In genomic region chr3:24351779-24352469, GRCh38 we compare ENCODE assay signal across 13 cellular contexts.
A peak's percentile ranks its signal among the peaks of the same experiment; 100 is the strongest.
DNase-seq lines count a peak whose midpoint lies in the region; ATAC-seq and TF ChIP-seq lines count a peak whose summit lies in the region.
"Had no signal": no experiment of that assay in that cellular context is flagged by ENCODE, and none has a peak within 500 bp of the region (broad histone marks: within the 10 kb centered on the region; RNA-seq: fewer than 3 reads in every experiment).

No MANE protein-coding gene starts in this region.

- no peaks in the 10 kb centered on the region for H3K27me3 ChIP-seq in ovary

- intact Hi-C loops in Right ventricle myocardium superior (cut with DNase I) = no loop called here
- intact Hi-C loops in ovary (cut with DNase I) = no loop called here

- in situ Hi-C loops in astrocyte of the cerebellum (cut with HindIII; ENCODE audit: low sequenced_read_pairs) = no loop called here

- H3K4me1 ChIP-seq in ovary (ENCODE audit: insufficient read depth) = peaks cover 2% of the 10 kb centered on the region

- no peak for TF ChIP-seq CTCF in AG10803 (conservative IDR thresholded peaks at IDR 0.05; ENCODE audit: low read length)
- TF ChIP-seq CTCF in astrocyte of the cerebellum (IDR thresholded peaks at IDR 0.05; ENCODE audit: low read depth, low read length, missing control alignments) = no peak
- TF ChIP-seq CTCF in ovary (IDR thresholded peaks at IDR 0.05) = no peak

- no peaks in the 10 kb centered on the region for H3K9me3 ChIP-seq in ovary
- H3K9me3 ChIP-seq: A549 had no signal

- DNase-seq in AG10803 (ENCODE audit: low read depth) (peak; percentile 40), astrocyte of the cerebellum (ENCODE audit: low read depth) (peak; percentile 27), Right ventricle myocardium superior (no peak), ovary (peak; percentile 38 to 76 (median 66)), foreskin melanocyte (no peak)
- no peak for DNase-seq in activated effector memory CD4-positive, alpha-beta T cell treated with Interleukin-2 at 50 U/mL for 16 hours
- DNase-seq: activated CD8-positive, alpha-beta T cell treated with anti-CD3 and anti-CD28 coated beads, Interleukin-2, amount 10 ng/mL, durations not matched to agents 7 days and 5 days; DMS79; IMR-90; NCI-H187 treated with DMSO at 0.1 percent for 48 hours had no signal

- TF ChIP-seq EP300 in ovary (IDR thresholded peaks at IDR 0.05) = no peak

- no peaks in the 10 kb centered on the region for H3K36me3 ChIP-seq in ovary

- WGBS in ovary, 3 donors = 3 to 8% (median 7%) methylated on average over 4 of the region's 4 CpGs

- peak; percentile 94 for ATAC-seq in Right ventricle myocardium superior (ENCODE audit: poor library complexity)
- no peak for ATAC-seq in GM19351 (IDR thresholded peaks at IDR 0.05; ENCODE audit: unreplicated experiment)
- no peak for ATAC-seq in HG03039 (IDR thresholded peaks at IDR 0.05; ENCODE audit: unreplicated experiment)
- ATAC-seq: A549; activated CD8-positive, alpha-beta T cell treated with anti-CD3 and anti-CD28 coated beads, Interleukin-2, amount 10 ng/mL, durations not matched to agents 7 days and 5 days had no signal

- no peak overlapping the region for H3K27ac ChIP-seq in ovary
- H3K27ac ChIP-seq: A549 had no signal

- no peak for TF ChIP-seq POLR2A in ovary (IDR thresholded peaks at IDR 0.05)

- no peak overlapping the region for H3K4me3 ChIP-seq in AG10803 (ENCODE audit: low read length)
- no peak overlapping the region for H3K4me3 ChIP-seq in astrocyte of the cerebellum (ENCODE audit: low read depth, low read length)
- H3K4me3 ChIP-seq in ovary = no peak overlapping the region
- H3K4me3 ChIP-seq: A549 had no signal

Comparison
In these comparisons a context has a peak if more than half of its experiments do, and no peak if none do; other contexts are left out.
1. DNase-seq: peak in AG10803 (single experiment), astrocyte of the cerebellum (single experiment) and ovary (5 of 5); none in Right ventricle myocardium superior (single experiment), foreskin melanocyte (single experiment) and activated effector memory CD4-positive, alpha-beta T cell treated with Interleukin-2 at 50 U/mL for 16 hours (single experiment).